In the genomic region with DNA sequence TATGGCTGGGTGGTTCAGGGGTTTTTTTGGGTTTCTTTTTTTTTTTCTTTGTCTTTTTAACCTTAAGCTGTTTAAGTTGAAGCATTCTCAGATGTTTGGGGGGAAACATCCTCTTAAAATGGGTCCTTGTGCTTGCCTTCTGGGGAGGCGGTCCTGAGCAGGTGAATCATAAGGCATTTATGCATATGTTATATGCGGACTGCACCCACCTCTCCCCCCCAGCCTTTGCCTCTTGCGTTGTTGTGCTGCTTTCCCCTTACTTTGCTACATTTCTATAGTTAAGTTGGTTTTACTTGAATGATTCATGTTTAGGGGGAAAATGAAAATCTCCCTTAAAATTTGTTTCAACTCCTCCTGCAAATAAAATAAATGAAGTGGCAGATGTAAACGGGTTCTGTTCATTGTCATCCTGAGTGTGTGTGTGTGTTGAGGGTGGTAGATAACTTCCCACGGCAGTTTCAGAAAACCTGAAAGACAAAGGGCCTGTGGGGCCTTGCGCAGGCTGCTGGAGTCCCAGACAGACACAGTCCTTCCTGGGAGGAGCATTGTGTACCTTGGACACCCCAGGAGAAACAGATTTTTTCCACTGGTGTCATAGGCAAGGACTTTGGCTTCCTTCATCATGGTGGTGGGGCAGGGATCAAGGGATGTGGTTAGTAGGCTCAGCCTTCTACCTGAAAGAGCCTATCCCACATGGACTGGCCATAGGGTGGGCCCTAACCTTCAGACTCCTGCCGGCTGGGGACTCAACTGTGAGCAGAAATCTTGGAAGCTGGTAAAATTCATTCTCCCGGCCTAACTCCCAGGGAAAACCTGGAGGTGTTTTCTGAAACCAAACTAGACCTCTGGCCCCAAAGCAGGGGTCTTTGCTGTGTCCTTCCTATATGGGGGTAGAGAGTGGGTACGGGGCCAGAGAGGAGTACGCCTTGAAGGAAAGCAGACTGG, we compare ENCODE assay signal across 1 cellular context.
TF ChIP-seq lines count a peak whose summit lies in the region.

No MANE protein-coding gene starts in this region.

TF ChIP-seq in HepG2, 621 proteins besides CTCF, POLR2A, EP300 and RAD21:
- TF ChIP-seq POLR2AphosphoS2 (IDR thresholded peaks at IDR 0.05; ENCODE audit: low read depth, low read length) = 0 out of 2 replicates have a peak, but pooled peaks have one; percentile 24
- no peak for TF ChIP-seq ZNF225 (CRISPR knock-in tag; IDR thresholded peaks at IDR 0.05)
- no peak for TF ChIP-seq BRF2 (CRISPR knock-in tag; IDR thresholded peaks at IDR 0.05)
- peak; percentile 6; the same call in 1 of the 2 replicates for TF ChIP-seq ZNF337 (CRISPR knock-in tag; IDR thresholded peaks at IDR 0.05; ENCODE audit: borderline replicate concordance, low read depth)
